ENCODE assay signal across 16 cellular contexts in the genomic region with DNA sequence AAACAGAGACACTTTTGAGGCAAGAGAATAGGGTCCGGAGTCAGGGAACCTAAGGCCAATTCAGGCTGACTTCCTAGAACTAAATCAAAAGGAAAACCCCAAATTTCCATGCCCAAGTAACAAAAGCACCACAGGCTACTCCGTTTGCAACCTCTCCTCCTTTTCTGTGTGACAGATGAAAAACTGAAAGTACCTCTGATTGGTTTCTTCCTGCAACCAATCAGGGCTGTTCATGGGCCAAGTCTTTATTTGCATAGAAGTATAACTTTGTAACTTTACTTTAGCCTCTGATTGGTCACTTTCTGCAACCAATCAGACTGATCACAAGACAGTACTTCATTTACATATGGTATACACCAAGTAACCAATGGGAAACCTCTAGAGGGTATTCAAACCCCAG.
A peak's percentile ranks its signal among the peaks of the same experiment; 100 is the strongest.
DNase-seq lines count a peak whose midpoint lies in the region; ATAC-seq, FAIRE-seq and TF ChIP-seq lines count a peak whose summit lies in the region.
"Had no signal": no experiment of that assay in that cellular context is flagged by ENCODE, and none has a peak within 500 bp of the region (broad histone marks: within the 10 kb centered on the region; RNA-seq: fewer than 3 reads in every experiment).

No MANE protein-coding gene starts in this region.

- TF ChIP-seq POLR2A in H54 (IDR thresholded peaks at IDR 0.05; ENCODE audit: low read depth, low read length) (no peak), endothelial cell of umbilical vein (IDR thresholded peaks at IDR 0.05; ENCODE audit: low read depth, low read length) (no peak)

- CTCF ChIA-PET in endothelial cell of umbilical vein (lab: Charles Lee), result no interaction called here

- BruUV-seq in endothelial cell of umbilical vein (replicated peaks; lab: Mats Ljungman, UMichigan), result no TSS peak

- FAIRE-seq in H54 (lab: Jason Lieb, UNC), result peak; percentile 98
- no peak for FAIRE-seq in endothelial cell of umbilical vein (lab: Jason Lieb, UNC)

- no peak overlapping the region for H3K27ac ChIP-seq in endothelial cell of umbilical vein (ENCODE audit: insufficient read depth, low read depth, low read length)
- H3K27ac ChIP-seq: SJSA1 had no signal

- no peak for ATAC-seq in GM21528 (IDR thresholded peaks at IDR 0.05; ENCODE audit: low FRiP score, unreplicated experiment)
- no peak for ATAC-seq in GM21576 (IDR thresholded peaks at IDR 0.05; ENCODE audit: unreplicated experiment)
- ATAC-seq: CD8-positive, alpha-beta T cell had no signal

- dilution Hi-C loops in endothelial cell of umbilical vein (cut with MboI; ENCODE audit: extremely low pct_ligation_motif_present, low sequenced_read_pairs), result no loop called here

- H3K9me1 ChIP-seq in endothelial cell of umbilical vein (replicated peaks; ENCODE audit: control insufficient read depth, extremely low read depth, insufficient read depth, low read length), result no peaks in the 10 kb centered on the region

- POLR2A ChIA-PET in endothelial cell of umbilical vein (lab: Charles Lee), result no interaction called here

- H3K4me3 ChIP-seq in endothelial cell of umbilical vein (replicated peaks in 1 of 3; ENCODE audit: insufficient read depth in 1 of 3, low read depth in 1 of 3, low read length in 3 of 3) (no peak overlapping the region), skeletal muscle satellite cell (ENCODE audit: low read length) (peak overlapping the region; percentile 28)
- H3K4me3 ChIP-seq: SJSA1 had no signal

- DNase-seq in H54 (ENCODE audit: insufficient read length, low spot score) (no peak), OCI-M1 (lab: John Stamatoyannopoulos, UW) (peak; percentile 74), endothelial cell of umbilical vein (ENCODE audit: low read depth, low spot score) (peak; percentile 2), NK-92 (lab: John Stamatoyannopoulos, UW; ENCODE audit: unreplicated experiment) (no peak), GM19238 (ENCODE audit: insufficient read length, low spot score) (no peak)
- DNase-seq: activated naive CD4-positive, alpha-beta T cell treated with anti-CD3 and anti-CD28 coated beads, Interleukin-2, amount 50 U/mL, for 16 hours; CD8-positive, alpha-beta T cell; cerebellar nuclear complex; erythroblast; GDM1; mesenchymal stem cell; NCI-H1694 treated with DMSO at 0.1 percent for 48 hours had no signal

- intact Hi-C loops in endothelial cell of umbilical vein (cut with micrococcal nuclease), result no loop called here

- H3K36me3 ChIP-seq in endothelial cell of umbilical vein (ENCODE audit: control insufficient read depth in 2 of 2, extremely low read depth in 1 of 2, insufficient read depth in 2 of 2, low read length in 2 of 2), result no peaks in the 10 kb centered on the region
- no peaks in the 10 kb centered on the region for H3K36me3 ChIP-seq in skeletal muscle satellite cell (ENCODE audit: insufficient read depth, low read length)
- H3K36me3 ChIP-seq: SJSA1 had no signal

- H3K4me2 ChIP-seq in endothelial cell of umbilical vein (ENCODE audit: insufficient read depth, low read length), result no peak overlapping the region
- peak overlapping the region; percentile 48 for H3K4me2 ChIP-seq in skeletal muscle satellite cell (ENCODE audit: low read length)

- H3K4me1 ChIP-seq in endothelial cell of umbilical vein (ENCODE audit: control insufficient read depth, extremely low read depth, insufficient read depth, low read length), result no peaks in the 10 kb centered on the region
- H3K4me1 ChIP-seq in skeletal muscle satellite cell (ENCODE audit: control insufficient read depth, insufficient read depth, low read length), result peaks cover 8% of the 10 kb centered on the region
- H3K4me1 ChIP-seq: SJSA1 had no signal

- H2AFZ ChIP-seq in endothelial cell of umbilical vein (ENCODE audit: low read depth, low read length), result no peak overlapping the region

- H3K9me3 ChIP-seq in endothelial cell of umbilical vein (replicated peaks; ENCODE audit: control insufficient read depth, insufficient read depth, low read length) (no peaks in the 10 kb centered on the region), skeletal muscle satellite cell (replicated peaks; ENCODE audit: low read length) (no peaks in the 10 kb centered on the region)
- H3K9me3 ChIP-seq: SJSA1 had no signal

- H3K79me2 ChIP-seq in endothelial cell of umbilical vein (ENCODE audit: control insufficient read depth, insufficient read depth, low read length), result no peaks in the 10 kb centered on the region

- TF ChIP-seq CTCF in endothelial cell of umbilical vein (IDR thresholded peaks at IDR 0.05; ENCODE audit: extremely low read depth in 1 of 2, insufficient read depth in 1 of 2, low read depth in 1 of 2, low read length in 2 of 2), result no peak

- H3K27me3 ChIP-seq in endothelial cell of umbilical vein (ENCODE audit: control insufficient read depth in 2 of 2, insufficient read depth in 2 of 2, low read length in 2 of 2) (no peaks in the 10 kb centered on the region), skeletal muscle satellite cell (ENCODE audit: control insufficient read depth, insufficient read depth, low read length) (no peaks in the 10 kb centered on the region)
- H3K27me3 ChIP-seq: SJSA1 had no signal

- no peaks in the 10 kb centered on the region for H4K20me1 ChIP-seq in endothelial cell of umbilical vein (replicated peaks; ENCODE audit: control insufficient read depth, extremely low read depth, insufficient read depth, low read length)

- H3K9ac ChIP-seq in endothelial cell of umbilical vein (replicated peaks; ENCODE audit: extremely low read depth, insufficient read depth, low read length) (no peak overlapping the region), skeletal muscle satellite cell (ENCODE audit: low read depth, low read length) (no peak overlapping the region)

TF ChIP-seq in endothelial cell of umbilical vein, 7 proteins besides CTCF, POLR2A, EP300 and RAD21:
- no peak for TF ChIP-seq GATA2 (IDR thresholded peaks at IDR 0.05; ENCODE audit: insufficient read depth, insufficient read length, low read depth, low read length)
- TF ChIP-seq, protein P1, sequence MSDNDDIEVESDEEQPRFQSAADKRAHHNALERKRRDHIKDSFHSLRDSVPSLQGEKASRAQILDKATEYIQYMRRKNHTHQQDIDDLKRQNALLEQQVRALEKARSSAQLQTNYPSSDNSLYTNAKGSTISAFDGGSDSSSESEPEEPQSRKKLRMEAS (IDR thresholded peaks at IDR 0.05; ENCODE audit: insufficient read depth, insufficient read length), result no peak
- no peak for TF ChIP-seq EZH2 (IDR thresholded peaks at IDR 0.05; ENCODE audit: borderline replicate concordance, low read depth, low read length, severe bottlenecking)
- TF ChIP-seq MYC (IDR thresholded peaks at IDR 0.05; ENCODE audit: low read depth, low read length), result no peak
- TF ChIP-seq POLR2AphosphoS5 (IDR thresholded peaks at IDR 0.05; ENCODE audit: insufficient read depth, low read depth, low read length), result no peak
- no peak for TF ChIP-seq JUN (IDR thresholded peaks at IDR 0.05; ENCODE audit: borderline replicate concordance, insufficient read depth, insufficient read length, low read depth)
- TF ChIP-seq FOS (IDR thresholded peaks at IDR 0.05; ENCODE audit: borderline replicate concordance, insufficient read depth, low read length), result no peak
TF ChIP-seq in endothelial cell of umbilical vein: peak in this region for 0.

Comparison
In these comparisons a context has a peak if more than half of its experiments do, and no peak if none do; other contexts are left out.
1. DNase-seq: peak in OCI-M1 (single experiment) and endothelial cell of umbilical vein (single experiment); none in H54 (single experiment), NK-92 (single experiment) and GM19238 (single experiment).